In the genomic region with DNA sequence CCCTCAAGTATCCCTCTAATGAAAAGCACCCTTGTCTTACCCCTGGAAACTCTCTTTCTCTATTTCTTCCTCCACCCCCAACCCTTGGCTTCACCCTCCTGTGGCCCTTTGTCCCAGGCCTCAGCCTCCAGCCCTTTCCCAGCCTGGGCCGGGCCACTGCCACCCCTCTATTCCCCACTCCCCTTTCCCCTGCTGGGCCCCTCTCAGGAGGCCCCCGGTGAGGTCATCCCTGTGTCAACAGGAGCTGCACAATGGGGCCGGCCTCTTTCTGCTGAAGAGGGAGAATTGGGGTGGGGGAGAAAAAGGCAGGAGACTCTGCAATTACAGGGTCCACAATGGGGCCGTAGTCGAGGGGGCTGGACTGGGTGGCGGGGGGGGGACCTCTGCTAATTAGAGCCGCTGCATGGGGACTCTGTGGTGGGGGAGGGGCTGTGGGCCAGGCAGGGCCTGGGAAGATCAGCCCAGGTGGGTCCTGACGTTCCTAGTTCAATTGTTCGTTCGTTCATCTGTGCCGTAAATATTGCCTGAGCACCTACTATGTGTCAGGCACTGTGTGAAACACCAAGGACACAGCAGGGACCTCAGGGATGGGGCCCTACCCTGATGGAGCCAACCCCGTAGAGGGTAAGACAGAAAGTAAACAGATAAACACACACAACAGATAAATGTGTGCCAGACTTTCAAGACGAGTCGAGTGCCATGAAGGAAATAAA, we compare ENCODE assay signal across 1 cellular context.
A peak's percentile ranks its signal among the peaks of the same experiment; 100 is the strongest.
TF ChIP-seq lines count a peak whose summit lies in the region.

No MANE protein-coding gene starts in this region.

TF ChIP-seq in HepG2, 621 proteins besides CTCF, POLR2A, EP300 and RAD21 (continued from another document and continues in another):
- TF ChIP-seq RFX5 (IDR thresholded peaks at IDR 0.05; ENCODE audit: low read depth, low read length) (no peak), KAT8 (CRISPR knock-in tag; IDR thresholded peaks at IDR 0.05) (peak; percentile 44; the same call in 1 of the 2 replicates), ZNF557 (CRISPR knock-in tag; IDR thresholded peaks at IDR 0.05) (no peak), ISX (CRISPR knock-in tag; conservative IDR thresholded peaks at IDR 0.05) (no peak), CBX5 (CRISPR knock-in tag; IDR thresholded peaks at IDR 0.05; ENCODE audit: borderline replicate concordance) (peak; percentile 45; the same call in 1 of the 2 replicates), ZNF136 (CRISPR knock-in tag; IDR thresholded peaks at IDR 0.05; ENCODE audit: low read depth) (no peak), SKI (IDR thresholded peaks at IDR 0.05; ENCODE audit: partially characterized antibody) (no peak), MBD4 (IDR thresholded peaks at IDR 0.05; ENCODE audit: borderline replicate concordance, low read length) (no peak), MXD4 (CRISPR knock-in tag; IDR thresholded peaks at IDR 0.05) (no peak), TOE1 (CRISPR knock-in tag; IDR thresholded peaks at IDR 0.05) (no peak), ARNT (IDR thresholded peaks at IDR 0.05) (no peak), MTA1 (CRISPR knock-in tag; IDR thresholded peaks at IDR 0.05; ENCODE audit: borderline replicate concordance) (no peak), ZFP1 (CRISPR knock-in tag; IDR thresholded peaks at IDR 0.05) (no peak), NFKB2 (CRISPR knock-in tag; IDR thresholded peaks at IDR 0.05; ENCODE audit: borderline replicate concordance) (no peak), ZNF263 (CRISPR knock-in tag; IDR thresholded peaks at IDR 0.05) (no peak), ETV5 (CRISPR knock-in tag; IDR thresholded peaks at IDR 0.05; ENCODE audit: borderline replicate concordance) (no peak; the same call in 1 of the 2 replicates), ZNF556 (CRISPR knock-in tag; IDR thresholded peaks at IDR 0.05; ENCODE audit: borderline replicate concordance) (no peak), HOXD1 (CRISPR knock-in tag; IDR thresholded peaks at IDR 0.05) (no peak), SRSF1 (optimal IDR thresholded peaks at IDR 0.05; ENCODE audit: low read depth, low read length) (no peak), ZNF337 (CRISPR knock-in tag; IDR thresholded peaks at IDR 0.05; ENCODE audit: borderline replicate concordance, low read depth) (no peak)
- TF ChIP-seq, protein P1, sequence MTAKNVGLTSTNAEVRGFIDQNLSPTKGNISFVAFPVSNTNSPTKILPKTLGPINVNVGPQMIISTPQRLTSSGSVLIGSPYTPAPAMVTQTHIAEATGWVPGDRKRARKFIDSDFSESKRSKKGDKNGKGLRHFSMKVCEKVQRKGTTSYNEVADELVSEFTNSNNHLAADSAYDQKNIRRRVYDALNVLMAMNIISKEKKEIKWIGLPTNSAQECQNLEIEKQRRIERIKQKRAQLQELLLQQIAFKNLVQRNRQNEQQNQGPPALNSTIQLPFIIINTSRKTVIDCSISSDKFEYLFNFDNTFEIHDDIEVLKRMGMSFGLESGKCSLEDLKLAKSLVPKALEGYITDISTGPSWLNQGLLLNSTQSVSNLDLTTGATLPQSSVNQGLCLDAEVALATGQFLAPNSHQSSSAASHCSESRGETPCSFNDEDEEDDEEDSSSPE (CRISPR knock-in tag; IDR thresholded peaks at IDR 0.05) = no peak
- TF ChIP-seq, protein P2, sequence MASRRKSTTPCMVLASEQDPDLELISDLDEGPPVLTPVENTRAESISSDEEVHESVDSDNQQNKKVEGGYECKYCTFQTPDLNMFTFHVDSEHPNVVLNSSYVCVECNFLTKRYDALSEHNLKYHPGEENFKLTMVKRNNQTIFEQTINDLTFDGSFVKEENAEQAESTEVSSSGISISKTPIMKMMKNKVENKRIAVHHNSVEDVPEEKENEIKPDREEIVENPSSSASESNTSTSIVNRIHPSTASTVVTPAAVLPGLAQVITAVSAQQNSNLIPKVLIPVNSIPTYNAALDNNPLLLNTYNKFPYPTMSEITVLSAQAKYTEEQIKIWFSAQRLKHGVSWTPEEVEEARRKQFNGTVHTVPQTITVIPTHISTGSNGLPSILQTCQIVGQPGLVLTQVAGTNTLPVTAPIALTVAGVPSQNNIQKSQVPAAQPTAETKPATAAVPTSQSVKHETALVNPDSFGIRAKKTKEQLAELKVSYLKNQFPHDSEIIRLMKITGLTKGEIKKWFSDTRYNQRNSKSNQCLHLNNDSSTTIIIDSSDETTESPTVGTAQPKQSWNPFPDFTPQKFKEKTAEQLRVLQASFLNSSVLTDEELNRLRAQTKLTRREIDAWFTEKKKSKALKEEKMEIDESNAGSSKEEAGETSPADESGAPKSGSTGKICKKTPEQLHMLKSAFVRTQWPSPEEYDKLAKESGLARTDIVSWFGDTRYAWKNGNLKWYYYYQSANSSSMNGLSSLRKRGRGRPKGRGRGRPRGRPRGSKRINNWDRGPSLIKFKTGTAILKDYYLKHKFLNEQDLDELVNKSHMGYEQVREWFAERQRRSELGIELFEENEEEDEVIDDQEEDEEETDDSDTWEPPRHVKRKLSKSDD (CRISPR knock-in tag; IDR thresholded peaks at IDR 0.05; ENCODE audit: low read depth) = no peak
- TF ChIP-seq, protein P3, sequence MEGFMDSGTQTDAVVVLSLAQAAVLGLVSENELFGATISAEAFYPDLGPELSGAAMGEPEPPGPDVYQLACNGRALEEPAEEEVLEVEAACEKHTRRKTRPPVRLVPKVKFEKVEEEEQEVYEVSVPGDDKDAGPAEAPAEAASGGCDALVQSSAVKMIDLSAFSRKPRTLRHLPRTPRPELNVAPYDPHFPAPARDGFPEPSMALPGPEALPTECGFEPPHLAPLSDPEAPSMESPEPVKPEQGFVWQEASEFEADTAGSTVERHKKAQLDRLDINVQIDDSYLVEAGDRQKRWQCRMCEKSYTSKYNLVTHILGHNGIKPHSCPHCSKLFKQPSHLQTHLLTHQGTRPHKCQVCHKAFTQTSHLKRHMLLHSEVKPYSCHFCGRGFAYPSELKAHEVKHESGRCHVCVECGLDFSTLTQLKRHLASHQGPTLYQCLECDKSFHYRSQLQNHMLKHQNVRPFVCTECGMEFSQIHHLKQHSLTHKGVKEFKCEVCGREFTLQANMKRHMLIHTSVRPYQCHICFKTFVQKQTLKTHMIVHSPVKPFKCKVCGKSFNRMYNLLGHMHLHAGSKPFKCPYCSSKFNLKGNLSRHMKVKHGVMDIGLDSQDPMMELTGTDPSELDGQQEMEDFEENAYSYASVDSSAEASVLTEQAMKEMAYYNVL (CRISPR knock-in tag; IDR thresholded peaks at IDR 0.05; ENCODE audit: borderline replicate concordance) = no peak
- TF ChIP-seq, protein P4, sequence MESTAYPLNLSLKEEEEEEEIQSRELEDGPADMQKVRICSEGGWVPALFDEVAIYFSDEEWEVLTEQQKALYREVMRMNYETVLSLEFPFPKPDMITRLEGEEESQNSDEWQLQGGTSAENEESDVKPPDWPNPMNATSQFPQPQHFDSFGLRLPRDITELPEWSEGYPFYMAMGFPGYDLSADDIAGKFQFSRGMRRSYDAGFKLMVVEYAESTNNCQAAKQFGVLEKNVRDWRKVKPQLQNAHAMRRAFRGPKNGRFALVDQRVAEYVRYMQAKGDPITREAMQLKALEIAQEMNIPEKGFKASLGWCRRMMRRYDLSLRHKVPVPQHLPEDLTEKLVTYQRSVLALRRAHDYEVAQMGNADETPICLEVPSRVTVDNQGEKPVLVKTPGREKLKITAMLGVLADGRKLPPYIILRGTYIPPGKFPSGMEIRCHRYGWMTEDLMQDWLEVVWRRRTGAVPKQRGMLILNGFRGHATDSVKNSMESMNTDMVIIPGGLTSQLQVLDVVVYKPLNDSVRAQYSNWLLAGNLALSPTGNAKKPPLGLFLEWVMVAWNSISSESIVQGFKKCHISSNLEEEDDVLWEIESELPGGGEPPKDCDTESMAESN (CRISPR knock-in tag; conservative IDR thresholded peaks at IDR 0.05) = no peak
- TF ChIP-seq, protein P5, sequence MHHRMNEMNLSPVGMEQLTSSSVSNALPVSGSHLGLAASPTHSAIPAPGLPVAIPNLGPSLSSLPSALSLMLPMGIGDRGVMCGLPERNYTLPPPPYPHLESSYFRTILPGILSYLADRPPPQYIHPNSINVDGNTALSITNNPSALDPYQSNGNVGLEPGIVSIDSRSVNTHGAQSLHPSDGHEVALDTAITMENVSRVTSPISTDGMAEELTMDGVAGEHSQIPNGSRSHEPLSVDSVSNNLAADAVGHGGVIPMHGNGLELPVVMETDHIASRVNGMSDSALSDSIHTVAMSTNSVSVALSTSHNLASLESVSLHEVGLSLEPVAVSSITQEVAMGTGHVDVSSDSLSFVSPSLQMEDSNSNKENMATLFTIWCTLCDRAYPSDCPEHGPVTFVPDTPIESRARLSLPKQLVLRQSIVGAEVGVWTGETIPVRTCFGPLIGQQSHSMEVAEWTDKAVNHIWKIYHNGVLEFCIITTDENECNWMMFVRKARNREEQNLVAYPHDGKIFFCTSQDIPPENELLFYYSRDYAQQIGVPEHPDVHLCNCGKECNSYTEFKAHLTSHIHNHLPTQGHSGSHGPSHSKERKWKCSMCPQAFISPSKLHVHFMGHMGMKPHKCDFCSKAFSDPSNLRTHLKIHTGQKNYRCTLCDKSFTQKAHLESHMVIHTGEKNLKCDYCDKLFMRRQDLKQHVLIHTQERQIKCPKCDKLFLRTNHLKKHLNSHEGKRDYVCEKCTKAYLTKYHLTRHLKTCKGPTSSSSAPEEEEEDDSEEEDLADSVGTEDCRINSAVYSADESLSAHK (CRISPR knock-in tag; IDR thresholded peaks at IDR 0.05; ENCODE audit: borderline replicate concordance) = no peak
- TF ChIP-seq, protein P6, sequence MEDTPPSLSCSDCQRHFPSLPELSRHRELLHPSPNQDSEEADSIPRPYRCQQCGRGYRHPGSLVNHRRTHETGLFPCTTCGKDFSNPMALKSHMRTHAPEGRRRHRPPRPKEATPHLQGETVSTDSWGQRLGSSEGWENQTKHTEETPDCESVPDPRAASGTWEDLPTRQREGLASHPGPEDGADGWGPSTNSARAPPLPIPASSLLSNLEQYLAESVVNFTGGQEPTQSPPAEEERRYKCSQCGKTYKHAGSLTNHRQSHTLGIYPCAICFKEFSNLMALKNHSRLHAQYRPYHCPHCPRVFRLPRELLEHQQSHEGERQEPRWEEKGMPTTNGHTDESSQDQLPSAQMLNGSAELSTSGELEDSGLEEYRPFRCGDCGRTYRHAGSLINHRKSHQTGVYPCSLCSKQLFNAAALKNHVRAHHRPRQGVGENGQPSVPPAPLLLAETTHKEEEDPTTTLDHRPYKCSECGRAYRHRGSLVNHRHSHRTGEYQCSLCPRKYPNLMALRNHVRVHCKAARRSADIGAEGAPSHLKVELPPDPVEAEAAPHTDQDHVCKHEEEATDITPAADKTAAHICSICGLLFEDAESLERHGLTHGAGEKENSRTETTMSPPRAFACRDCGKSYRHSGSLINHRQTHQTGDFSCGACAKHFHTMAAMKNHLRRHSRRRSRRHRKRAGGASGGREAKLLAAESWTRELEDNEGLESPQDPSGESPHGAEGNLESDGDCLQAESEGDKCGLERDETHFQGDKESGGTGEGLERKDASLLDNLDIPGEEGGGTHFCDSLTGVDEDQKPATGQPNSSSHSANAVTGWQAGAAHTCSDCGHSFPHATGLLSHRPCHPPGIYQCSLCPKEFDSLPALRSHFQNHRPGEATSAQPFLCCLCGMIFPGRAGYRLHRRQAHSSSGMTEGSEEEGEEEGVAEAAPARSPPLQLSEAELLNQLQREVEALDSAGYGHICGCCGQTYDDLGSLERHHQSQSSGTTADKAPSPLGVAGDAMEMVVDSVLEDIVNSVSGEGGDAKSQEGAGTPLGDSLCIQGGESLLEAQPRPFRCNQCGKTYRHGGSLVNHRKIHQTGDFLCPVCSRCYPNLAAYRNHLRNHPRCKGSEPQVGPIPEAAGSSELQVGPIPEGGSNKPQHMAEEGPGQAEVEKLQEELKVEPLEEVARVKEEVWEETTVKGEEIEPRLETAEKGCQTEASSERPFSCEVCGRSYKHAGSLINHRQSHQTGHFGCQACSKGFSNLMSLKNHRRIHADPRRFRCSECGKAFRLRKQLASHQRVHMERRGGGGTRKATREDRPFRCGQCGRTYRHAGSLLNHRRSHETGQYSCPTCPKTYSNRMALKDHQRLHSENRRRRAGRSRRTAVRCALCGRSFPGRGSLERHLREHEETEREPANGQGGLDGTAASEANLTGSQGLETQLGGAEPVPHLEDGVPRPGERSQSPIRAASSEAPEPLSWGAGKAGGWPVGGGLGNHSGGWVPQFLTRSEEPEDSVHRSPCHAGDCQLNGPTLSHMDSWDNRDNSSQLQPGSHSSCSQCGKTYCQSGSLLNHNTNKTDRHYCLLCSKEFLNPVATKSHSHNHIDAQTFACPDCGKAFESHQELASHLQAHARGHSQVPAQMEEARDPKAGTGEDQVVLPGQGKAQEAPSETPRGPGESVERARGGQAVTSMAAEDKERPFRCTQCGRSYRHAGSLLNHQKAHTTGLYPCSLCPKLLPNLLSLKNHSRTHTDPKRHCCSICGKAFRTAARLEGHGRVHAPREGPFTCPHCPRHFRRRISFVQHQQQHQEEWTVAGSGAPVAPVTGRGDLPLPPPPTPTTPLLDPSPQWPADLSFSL (CRISPR knock-in tag; IDR thresholded peaks at IDR 0.05) = no peak
